In the genomic region with DNA sequence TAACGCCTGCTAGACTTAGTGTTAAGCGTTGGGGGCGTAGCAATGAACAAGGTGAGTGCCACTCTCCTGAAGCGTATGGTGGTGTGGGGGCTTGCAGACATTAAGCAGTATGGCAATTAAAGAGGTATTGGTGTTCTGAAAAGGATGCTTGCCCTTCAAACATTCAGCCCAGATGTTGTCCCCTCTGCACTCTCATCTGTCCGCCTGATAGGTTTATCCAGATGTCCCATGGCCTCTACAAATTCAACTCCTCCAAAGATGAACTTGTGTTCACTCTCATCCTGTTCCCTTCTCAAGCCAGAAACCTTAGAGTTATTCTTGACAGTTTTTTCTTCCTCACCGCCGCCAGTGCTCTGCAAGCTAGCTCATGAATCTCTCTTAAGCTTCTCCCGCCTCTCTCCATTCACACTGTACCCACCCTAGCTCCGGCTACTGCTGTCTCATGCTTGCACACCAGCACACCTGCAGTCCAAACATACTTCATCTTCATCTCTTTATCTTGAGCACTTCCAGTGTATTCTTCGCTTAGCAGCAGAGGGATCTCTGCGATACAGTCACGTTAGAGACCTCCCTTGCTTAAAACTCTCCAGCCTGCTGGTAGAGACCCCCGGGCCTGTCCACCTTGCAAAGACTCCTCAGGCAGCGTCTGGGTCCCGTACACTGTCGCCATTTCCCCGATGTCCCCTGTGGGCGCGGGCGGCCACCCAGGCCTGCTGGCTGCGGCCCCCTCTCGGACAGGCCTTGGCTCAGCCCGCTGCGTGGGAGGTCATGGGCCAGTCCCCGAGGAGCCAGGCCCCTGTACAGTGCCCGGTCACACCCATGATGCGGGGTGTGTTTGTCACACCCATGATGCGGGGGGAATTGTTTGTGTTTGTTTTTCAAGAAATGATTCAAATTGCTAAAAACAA, we compare ENCODE assay signal across 8 cellular contexts. TPM values are rescaled to one million over a fixed set of nuclear protein-coding genes. Genes with fewer than 3 reads are reported as not detected.
DNase-seq lines count a peak whose midpoint lies in the region; ATAC-seq lines count a peak whose summit lies in the region.

No MANE protein-coding gene starts in this region.

- no peaks in the 10 kb centered on the region for H3K9me3 Mint-ChIP-seq in activated T-helper 2 cell treated with anti-CD3 and anti-CD28 coated beads, Interferon-gamma antibody, Interleukin-2, Interleukin-4, amounts not matched to agents 10 μg/mL and 5 μg/mL and 100 μg/mL, durations not matched to agents 14 hours and 24 hours and 36 hours
- H3K9me3 Mint-ChIP-seq in stimulated activated naive B cell treated with anti-CD40 and anti-IgM and Interleukin-4, amounts not matched to agents 10 μg/mL and 1 μg/mL and 100 μg/mL, for 72 hours, result no peaks in the 10 kb centered on the region

- peaks cover 37% of the 10 kb centered on the region for H3K36me3 Mint-ChIP-seq in activated T-helper 2 cell treated with anti-CD3 and anti-CD28 coated beads, Interferon-gamma antibody, Interleukin-2, Interleukin-4, amounts not matched to agents 10 μg/mL and 5 μg/mL and 100 μg/mL, durations not matched to agents 14 hours and 24 hours and 36 hours (ENCODE audit: low read depth)
- peaks cover 10 to 27% of the 10 kb centered on the region in 2 donors for H3K36me3 Mint-ChIP-seq in stimulated activated naive B cell treated with anti-CD40 and anti-IgM and Interleukin-4, amounts not matched to agents 10 μg/mL and 1 μg/mL and 100 μg/mL, for 72 hours

- peaks cover 17% of the 10 kb centered on the region for H3K4me1 Mint-ChIP-seq in activated T-helper 2 cell treated with anti-CD3 and anti-CD28 coated beads, Interferon-gamma antibody, Interleukin-2, Interleukin-4, amounts not matched to agents 10 μg/mL and 5 μg/mL and 100 μg/mL, durations not matched to agents 14 hours and 24 hours and 36 hours (ENCODE audit: low read depth)
- H3K4me1 Mint-ChIP-seq in stimulated activated naive B cell treated with anti-CD40 and anti-IgM and Interleukin-4, amounts not matched to agents 10 μg/mL and 1 μg/mL and 100 μg/mL, for 72 hours, result peaks cover 16 to 18% of the 10 kb centered on the region in 2 donors

- peak; percentile 5 for ATAC-seq in HG02943 (IDR thresholded peaks at IDR 0.05; ENCODE audit: low read depth, unreplicated experiment)
- no peak for ATAC-seq in stimulated activated naive B cell treated with anti-CD40 and anti-IgM and Interleukin-4, amounts not matched to agents 10 μg/mL and 1 μg/mL and 100 μg/mL, for 72 hours (replicated peaks)
- ATAC-seq in HG02678 (IDR thresholded peaks at IDR 0.05; ENCODE audit: unreplicated experiment), result no peak
- ATAC-seq in GM21528 (IDR thresholded peaks at IDR 0.05; ENCODE audit: low FRiP score, unreplicated experiment), result no peak

- DNase-seq in activated T-helper 2 cell treated with anti-CD3 and anti-CD28 coated beads, Interferon-gamma antibody, Interleukin-2, Interleukin-4, amounts not matched to agents 10 μg/mL and 5 μg/mL and 100 μg/mL, durations not matched to agents 14 hours and 24 hours and 36 hours (ENCODE audit: low spot score), result no peak
- no peak for DNase-seq in stimulated activated naive B cell treated with anti-CD40 and anti-IgM and Interleukin-4, amounts not matched to agents 10 μg/mL and 1 μg/mL and 100 μg/mL, for 72 hours
- DNase-seq in NCI-H2081 treated with DMSO at 0.1 percent for 48 hours (lab: John Stamatoyannopoulos, UW), result no peak
- no peak for DNase-seq in ACHN

- H3K27me3 Mint-ChIP-seq in activated T-helper 2 cell treated with anti-CD3 and anti-CD28 coated beads, Interferon-gamma antibody, Interleukin-2, Interleukin-4, amounts not matched to agents 10 μg/mL and 5 μg/mL and 100 μg/mL, durations not matched to agents 14 hours and 24 hours and 36 hours (ENCODE audit: low read depth), result no peaks in the 10 kb centered on the region
- H3K27me3 Mint-ChIP-seq in stimulated activated naive B cell treated with anti-CD40 and anti-IgM and Interleukin-4, amounts not matched to agents 10 μg/mL and 1 μg/mL and 100 μg/mL, for 72 hours, result no peaks in the 10 kb centered on the region

- H3K4me3 ChIP-seq in iPS-11a (ENCODE audit: low read depth, low read length), result peak overlapping the region; percentile 84

- peak overlapping the region; percentile 99 for H3K4me3 Mint-ChIP-seq in activated T-helper 2 cell treated with anti-CD3 and anti-CD28 coated beads, Interferon-gamma antibody, Interleukin-2, Interleukin-4, amounts not matched to agents 10 μg/mL and 5 μg/mL and 100 μg/mL, durations not matched to agents 14 hours and 24 hours and 36 hours (ENCODE audit: low read depth)
- H3K4me3 Mint-ChIP-seq in stimulated activated naive B cell treated with anti-CD40 and anti-IgM and Interleukin-4, amounts not matched to agents 10 μg/mL and 1 μg/mL and 100 μg/mL, for 72 hours, result peak overlapping the region; percentile 84 to 100

- intact Hi-C loops in activated T-helper 2 cell treated with anti-CD3 and anti-CD28 coated beads, Interferon-gamma antibody, Interleukin-2, Interleukin-4, amounts not matched to agents 10 μg/mL and 5 μg/mL and 100 μg/mL, durations not matched to agents 14 hours and 24 hours and 36 hours (cut with micrococcal nuclease), result loop anchor here (1.0 to 5.0 kb wide), 3 partner anchors 32 to 173 kb away; a partner anchor contains a TSS

- peak overlapping the region; percentile 98 for H3K27ac Mint-ChIP-seq in activated T-helper 2 cell treated with anti-CD3 and anti-CD28 coated beads, Interferon-gamma antibody, Interleukin-2, Interleukin-4, amounts not matched to agents 10 μg/mL and 5 μg/mL and 100 μg/mL, durations not matched to agents 14 hours and 24 hours and 36 hours
- peak overlapping the region; percentile 100 for H3K27ac Mint-ChIP-seq in stimulated activated naive B cell treated with anti-CD40 and anti-IgM and Interleukin-4, amounts not matched to agents 10 μg/mL and 1 μg/mL and 100 μg/mL, for 72 hours

- in situ Hi-C loops in ACHN (cut with HindIII; ENCODE audit: low pct_ligation_motif_present, low pct_unique_long_range_greater_than_20kb, low sequenced_read_pairs), result no loop called here

RNA-seq across cellular contexts. Expression of a gene that starts 1.0 kb away (rescaled TPM):
- 51.4 and 54.0 TPM in 2 replicates for total RNA-seq in activated T-helper 2 cell treated with anti-CD3 and anti-CD28 coated beads, Interferon-gamma antibody, Interleukin-2, Interleukin-4, amounts not matched to agents 10 μg/mL and 5 μg/mL and 100 μg/mL, durations not matched to agents 14 hours and 24 hours and 36 hours

RNA-seq across cellular contexts. Expression of a gene that starts 32.0 kb away (rescaled TPM):
- 68.8 and 69.7 TPM in 2 replicates for total RNA-seq in activated T-helper 2 cell treated with anti-CD3 and anti-CD28 coated beads, Interferon-gamma antibody, Interleukin-2, Interleukin-4, amounts not matched to agents 10 μg/mL and 5 μg/mL and 100 μg/mL, durations not matched to agents 14 hours and 24 hours and 36 hours

RNA-seq across cellular contexts. Expression of a gene that starts 57.7 kb away (rescaled TPM):
- 49.3 and 51.0 TPM in 2 replicates for total RNA-seq in activated T-helper 2 cell treated with anti-CD3 and anti-CD28 coated beads, Interferon-gamma antibody, Interleukin-2, Interleukin-4, amounts not matched to agents 10 μg/mL and 5 μg/mL and 100 μg/mL, durations not matched to agents 14 hours and 24 hours and 36 hours
